Comparison of ENCODE assay signal across 8 cellular contexts in the genomic region with DNA sequence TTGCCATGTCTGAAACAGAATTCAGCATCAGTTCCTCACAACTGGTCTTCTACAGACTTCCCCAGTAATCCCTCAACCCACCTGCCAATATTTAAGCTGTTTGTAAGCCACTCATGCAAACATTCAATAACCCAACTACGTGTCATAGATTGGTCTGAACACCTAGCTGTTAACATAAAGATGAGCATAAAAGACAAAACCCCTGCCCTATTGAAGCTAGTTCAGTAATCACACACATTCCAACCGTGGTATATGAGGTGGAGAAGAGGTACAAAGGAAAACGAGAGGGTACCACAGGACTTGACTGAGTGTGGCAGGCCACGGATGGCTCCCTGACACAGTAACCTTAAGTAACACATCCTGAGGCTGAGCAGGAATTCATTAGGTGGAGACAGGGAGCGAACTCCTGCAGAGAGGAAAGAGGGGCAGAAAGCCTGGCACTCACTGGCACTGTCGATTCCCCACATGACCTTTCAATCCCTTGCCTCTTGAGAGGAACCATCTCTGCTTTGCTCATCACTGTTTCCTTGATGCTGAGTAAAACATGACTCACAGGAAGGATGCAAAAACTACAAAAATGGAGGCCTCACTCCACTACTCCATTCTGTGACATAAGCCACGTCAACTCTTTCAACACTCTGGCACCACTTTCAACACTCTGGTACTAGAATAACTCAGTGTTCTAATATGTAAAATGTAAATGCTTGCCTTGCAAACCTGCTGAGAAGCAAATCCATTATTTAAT. TPM values are rescaled to one million over a fixed set of nuclear protein-coding genes. Genes with fewer than 3 reads are reported as not detected.
DNase-seq lines count a peak whose midpoint lies in the region; ATAC-seq and TF ChIP-seq lines count a peak whose summit lies in the region.

No MANE protein-coding gene starts in this region.

- peaks cover 49% of the 10 kb centered on the region for H3K36me3 Mint-ChIP-seq in central memory CD8-positive, alpha-beta T cell (ENCODE audit: insufficient read depth)

- no peak overlapping the region for H3K4me3 ChIP-seq in osteoblast (ENCODE audit: insufficient read depth, low read length)
- H3K4me3 ChIP-seq in mucosa of descending colon = no peak overlapping the region

- H3K4me3 Mint-ChIP-seq in central memory CD8-positive, alpha-beta T cell = peak overlapping the region; percentile 93

- H3K4me2 ChIP-seq in osteoblast (ENCODE audit: insufficient read depth, low read length) = peak overlapping the region; percentile 89

- TF ChIP-seq CTCF in osteoblast (IDR thresholded peaks at IDR 0.05; ENCODE audit: extremely low read depth, low read depth, low read length) (no peak), mucosa of descending colon (IDR thresholded peaks at IDR 0.05) (no peak)

- peak overlapping the region; percentile 93 for H3K27ac Mint-ChIP-seq in central memory CD8-positive, alpha-beta T cell (ENCODE audit: low read depth)

- no peak overlapping the region for H2AFZ ChIP-seq in osteoblast (ENCODE audit: low read length)

- peaks cover 36% of the 10 kb centered on the region for H3K4me1 Mint-ChIP-seq in central memory CD8-positive, alpha-beta T cell

- H3K79me2 ChIP-seq in osteoblast (ENCODE audit: insufficient read depth, low read length) = peaks cover 61% of the 10 kb centered on the region

- intact Hi-C loops in mucosa of descending colon (cut with DNase I, micrococcal nuclease) = no loop called here

- peaks cover 10% of the 10 kb centered on the region for H4K20me1 ChIP-seq in osteoblast (ENCODE audit: insufficient read depth, low read length)

- no peaks in the 10 kb centered on the region for H3K9me3 ChIP-seq in osteoblast (ENCODE audit: low read depth, low read length)
- H3K9me3 ChIP-seq in mucosa of descending colon = no peaks in the 10 kb centered on the region

- peak overlapping the region; percentile 66 for H3K27ac ChIP-seq in osteoblast (ENCODE audit: low read depth, low read length)

- DNase-seq in EH (ENCODE audit: low read depth) (peak; percentile 85), NOMO-1 treated with dmso at 0.1 percent for 144 hours (lab: John Stamatoyannopoulos, UW; ENCODE audit: unreplicated experiment) (peak; percentile 81), osteoblast (ENCODE audit: insufficient read length, low spot score, missing footprints) (peak; percentile 98), HuH-7.5 (ENCODE audit: low spot score) (no peak), NCI-H1105 (lab: John Stamatoyannopoulos, UW) (no peak), NCI-H69 (lab: John Stamatoyannopoulos, UW) (no peak), mucosa of descending colon (no peak)
- DNase-seq in central memory CD8-positive, alpha-beta T cell (ENCODE audit: low spot score in 2 of 2) = no peak

- no peaks in the 10 kb centered on the region for H3K9me3 Mint-ChIP-seq in central memory CD8-positive, alpha-beta T cell

- peaks cover 33% of the 10 kb centered on the region for H3K36me3 ChIP-seq in osteoblast (ENCODE audit: insufficient read depth, low read length)
- H3K36me3 ChIP-seq in mucosa of descending colon (ENCODE audit: low read depth) = peaks cover 5% of the 10 kb centered on the region

- no peak for ATAC-seq in central memory CD8-positive, alpha-beta T cell (replicated peaks; ENCODE audit: extremely low read depth, poor library complexity, severe bottlenecking)
- ATAC-seq in mucosa of descending colon = no peak

- peaks cover 31% of the 10 kb centered on the region for H3K4me1 ChIP-seq in osteoblast (ENCODE audit: insufficient read depth, low read length)
- peaks cover 12% of the 10 kb centered on the region for H3K4me1 ChIP-seq in mucosa of descending colon (ENCODE audit: low read depth)

- no peaks in the 10 kb centered on the region for H3K27me3 Mint-ChIP-seq in central memory CD8-positive, alpha-beta T cell

- H3K27me3 ChIP-seq in osteoblast (ENCODE audit: insufficient read depth, low read length) = no peaks in the 10 kb centered on the region

RNA-seq across cellular contexts. Expression of a gene that starts 31.3 kb away (rescaled TPM):
- 467 and 473 TPM in 2 replicates for total RNA-seq in osteoblast
- 100 to 1,000 TPM; 130 to 219 (median 166) TPM for total RNA-seq in mucosa of descending colon

Comparison
In these comparisons a context has a peak if more than half of its experiments do, and no peak if none do; other contexts are left out.
1. DNase-seq: peak in EH (single experiment), NOMO-1 treated with dmso at 0.1 percent for 144 hours (single experiment) and osteoblast (single experiment); none in central memory CD8-positive, alpha-beta T cell (0 of 2), HuH-7.5 (single experiment), NCI-H1105 (single experiment), NCI-H69 (single experiment) and mucosa of descending colon (0 of 3).